ENCODE assay signal across 1 cellular context in the genomic region with DNA sequence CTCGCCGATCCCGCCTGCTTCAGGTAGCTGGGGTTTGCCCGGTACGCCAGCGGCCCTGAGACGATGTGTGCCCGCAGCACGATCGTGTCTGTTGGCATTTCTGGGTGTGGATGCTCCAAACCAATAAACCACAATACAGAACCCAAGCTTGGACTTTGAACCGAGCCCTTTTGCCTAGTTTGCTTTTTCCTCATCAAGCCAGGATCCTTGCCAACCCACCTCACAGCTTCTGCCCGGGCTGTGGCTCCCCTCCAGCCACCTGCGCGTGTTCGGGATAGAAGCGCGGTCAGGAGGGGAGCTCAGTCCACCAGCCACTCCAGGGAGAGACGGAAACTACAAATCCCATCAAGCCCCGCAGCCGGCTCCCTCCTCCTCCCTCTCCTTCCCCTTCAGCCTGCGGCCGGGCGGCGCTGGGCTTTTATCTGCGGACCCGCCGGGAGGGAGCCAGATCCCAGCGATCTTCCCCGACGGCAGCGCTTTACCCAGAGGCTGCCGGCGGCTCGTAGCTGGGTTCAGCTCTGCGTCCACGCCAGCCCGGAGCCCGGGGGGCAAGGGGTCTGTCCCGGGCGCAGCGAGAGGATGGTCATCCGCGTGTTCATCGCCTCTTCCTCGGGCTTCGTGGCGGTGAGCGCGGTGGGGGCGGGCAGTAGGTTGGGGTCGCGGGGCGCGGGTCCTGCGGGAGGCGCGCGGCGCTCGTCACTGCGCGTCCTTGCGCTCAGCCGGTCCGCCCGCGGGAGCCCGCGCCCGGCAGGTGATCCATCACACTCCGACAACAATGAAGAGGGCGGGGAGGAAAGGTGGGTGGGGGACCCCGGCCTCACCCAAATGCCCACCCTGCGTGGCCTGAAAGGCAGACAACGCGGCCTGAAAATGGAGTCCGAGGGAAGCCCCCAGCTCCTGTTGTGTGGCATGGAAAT.
TF ChIP-seq lines count a peak whose summit lies in the region.

Gene SH3BGRL2 (plus strand): TSS at position 447 of the 917 bp plus-strand sequence. CDS start 133 bp downstream, at position 580.

TF ChIP-seq in HepG2, 621 proteins besides CTCF, POLR2A, EP300 and RAD21 (continued from another document and continues in another):
- TF ChIP-seq, protein P1, sequence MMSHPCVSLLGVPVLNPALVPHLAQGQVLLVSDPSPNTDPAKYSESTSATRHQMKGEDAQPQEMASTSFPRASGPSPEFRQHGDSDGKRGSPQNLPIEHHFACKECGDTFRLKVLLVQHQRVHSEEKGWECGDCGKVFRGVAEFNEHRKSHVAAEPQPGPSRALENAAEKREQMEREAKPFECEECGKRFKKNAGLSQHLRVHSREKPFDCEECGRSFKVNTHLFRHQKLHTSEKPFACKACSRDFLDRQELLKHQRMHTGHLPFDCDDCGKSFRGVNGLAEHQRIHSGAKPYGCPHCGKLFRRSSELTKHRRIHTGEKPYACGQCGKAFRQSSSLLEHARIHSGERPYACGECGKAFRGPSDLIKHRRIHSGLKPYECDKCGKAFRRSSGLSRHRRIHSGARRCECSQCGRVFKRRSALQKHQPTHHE (CRISPR knock-in tag; IDR thresholded peaks at IDR 0.05; ENCODE audit: borderline replicate concordance) = peak; percentile 38; the same call in 1 of the 2 replicates
- TF ChIP-seq ZNF335 (CRISPR knock-in tag; IDR thresholded peaks at IDR 0.05) (no peak), ZNF550 (CRISPR knock-in tag; IDR thresholded peaks at IDR 0.05; ENCODE audit: borderline replicate concordance) (no peak), MZF1 (CRISPR knock-in tag; IDR thresholded peaks at IDR 0.05; ENCODE audit: borderline replicate concordance) (no peak), ZNF329 (CRISPR knock-in tag; IDR thresholded peaks at IDR 0.05; ENCODE audit: low read depth) (0 out of 2 replicates have a peak, but pooled peaks have one; percentile 54), FOSL2 (CRISPR knock-in tag; IDR thresholded peaks at IDR 0.05) (no peak), POGZ (CRISPR knock-in tag; IDR thresholded peaks at IDR 0.05) (no peak), FLYWCH1 (CRISPR knock-in tag; IDR thresholded peaks at IDR 0.05) (no peak), SIN3B (IDR thresholded peaks at IDR 0.05; ENCODE audit: low read length) (no peak), ZNF639 (CRISPR knock-in tag; conservative IDR thresholded peaks at IDR 0.05) (no peak), ZNF253 (CRISPR knock-in tag; IDR thresholded peaks at IDR 0.05; ENCODE audit: borderline replicate concordance) (no peak), MYC (CRISPR knock-in tag; IDR thresholded peaks at IDR 0.05; ENCODE audit: borderline replicate concordance) (peak; percentile 13; the same call in 1 of the 2 replicates), HOMEZ (CRISPR knock-in tag; IDR thresholded peaks at IDR 0.05; ENCODE audit: low read depth) (peak; percentile 41; the same call in 1 of the 2 replicates), CEBPG (CRISPR knock-in tag; IDR thresholded peaks at IDR 0.05) (no peak), ZNF761 (CRISPR knock-in tag; conservative IDR thresholded peaks at IDR 0.05) (peak; percentile 74; the same call in 1 of the 2 replicates), NFATC3 (CRISPR knock-in tag; IDR thresholded peaks at IDR 0.05) (no peak; the same call in 1 of the 2 replicates), ZNF83 (CRISPR knock-in tag; IDR thresholded peaks at IDR 0.05; ENCODE audit: borderline replicate concordance) (0 out of 2 replicates have a peak, but pooled peaks have one; percentile 34), ZNF354B (CRISPR knock-in tag; IDR thresholded peaks at IDR 0.05) (no peak), ZNF569 (CRISPR knock-in tag; IDR thresholded peaks at IDR 0.05; ENCODE audit: borderline replicate concordance) (no peak), FIP1L1 (IDR thresholded peaks at IDR 0.05; ENCODE audit: borderline replicate concordance, insufficient read depth, low read depth, low read length) (no peak), ZNF780A (CRISPR knock-in tag; IDR thresholded peaks at IDR 0.05) (no peak), ZNF687 (CRISPR knock-in tag; IDR thresholded peaks at IDR 0.05) (peak; percentile 89), SMARCE1 (IDR thresholded peaks at IDR 0.05; ENCODE audit: borderline replicate concordance) (no peak), ZNF547 (CRISPR knock-in tag; IDR thresholded peaks at IDR 0.05) (no peak), HINFP (CRISPR knock-in tag; IDR thresholded peaks at IDR 0.05; ENCODE audit: low read depth) (0 out of 2 replicates have a peak, but pooled peaks have one; percentile 60)
- TF ChIP-seq, protein P2, sequence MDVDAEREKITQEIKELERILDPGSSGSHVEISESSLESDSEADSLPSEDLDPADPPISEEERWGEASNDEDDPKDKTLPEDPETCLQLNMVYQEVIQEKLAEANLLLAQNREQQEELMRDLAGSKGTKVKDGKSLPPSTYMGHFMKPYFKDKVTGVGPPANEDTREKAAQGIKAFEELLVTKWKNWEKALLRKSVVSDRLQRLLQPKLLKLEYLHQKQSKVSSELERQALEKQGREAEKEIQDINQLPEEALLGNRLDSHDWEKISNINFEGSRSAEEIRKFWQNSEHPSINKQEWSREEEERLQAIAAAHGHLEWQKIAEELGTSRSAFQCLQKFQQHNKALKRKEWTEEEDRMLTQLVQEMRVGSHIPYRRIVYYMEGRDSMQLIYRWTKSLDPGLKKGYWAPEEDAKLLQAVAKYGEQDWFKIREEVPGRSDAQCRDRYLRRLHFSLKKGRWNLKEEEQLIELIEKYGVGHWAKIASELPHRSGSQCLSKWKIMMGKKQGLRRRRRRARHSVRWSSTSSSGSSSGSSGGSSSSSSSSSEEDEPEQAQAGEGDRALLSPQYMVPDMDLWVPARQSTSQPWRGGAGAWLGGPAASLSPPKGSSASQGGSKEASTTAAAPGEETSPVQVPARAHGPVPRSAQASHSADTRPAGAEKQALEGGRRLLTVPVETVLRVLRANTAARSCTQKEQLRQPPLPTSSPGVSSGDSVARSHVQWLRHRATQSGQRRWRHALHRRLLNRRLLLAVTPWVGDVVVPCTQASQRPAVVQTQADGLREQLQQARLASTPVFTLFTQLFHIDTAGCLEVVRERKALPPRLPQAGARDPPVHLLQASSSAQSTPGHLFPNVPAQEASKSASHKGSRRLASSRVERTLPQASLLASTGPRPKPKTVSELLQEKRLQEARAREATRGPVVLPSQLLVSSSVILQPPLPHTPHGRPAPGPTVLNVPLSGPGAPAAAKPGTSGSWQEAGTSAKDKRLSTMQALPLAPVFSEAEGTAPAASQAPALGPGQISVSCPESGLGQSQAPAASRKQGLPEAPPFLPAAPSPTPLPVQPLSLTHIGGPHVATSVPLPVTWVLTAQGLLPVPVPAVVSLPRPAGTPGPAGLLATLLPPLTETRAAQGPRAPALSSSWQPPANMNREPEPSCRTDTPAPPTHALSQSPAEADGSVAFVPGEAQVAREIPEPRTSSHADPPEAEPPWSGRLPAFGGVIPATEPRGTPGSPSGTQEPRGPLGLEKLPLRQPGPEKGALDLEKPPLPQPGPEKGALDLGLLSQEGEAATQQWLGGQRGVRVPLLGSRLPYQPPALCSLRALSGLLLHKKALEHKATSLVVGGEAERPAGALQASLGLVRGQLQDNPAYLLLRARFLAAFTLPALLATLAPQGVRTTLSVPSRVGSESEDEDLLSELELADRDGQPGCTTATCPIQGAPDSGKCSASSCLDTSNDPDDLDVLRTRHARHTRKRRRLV (CRISPR knock-in tag; IDR thresholded peaks at IDR 0.05) = no peak
- TF ChIP-seq, protein P3, sequence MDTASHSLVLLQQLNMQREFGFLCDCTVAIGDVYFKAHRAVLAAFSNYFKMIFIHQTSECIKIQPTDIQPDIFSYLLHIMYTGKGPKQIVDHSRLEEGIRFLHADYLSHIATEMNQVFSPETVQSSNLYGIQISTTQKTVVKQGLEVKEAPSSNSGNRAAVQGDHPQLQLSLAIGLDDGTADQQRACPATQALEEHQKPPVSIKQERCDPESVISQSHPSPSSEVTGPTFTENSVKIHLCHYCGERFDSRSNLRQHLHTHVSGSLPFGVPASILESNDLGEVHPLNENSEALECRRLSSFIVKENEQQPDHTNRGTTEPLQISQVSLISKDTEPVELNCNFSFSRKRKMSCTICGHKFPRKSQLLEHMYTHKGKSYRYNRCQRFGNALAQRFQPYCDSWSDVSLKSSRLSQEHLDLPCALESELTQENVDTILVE (CRISPR knock-in tag; IDR thresholded peaks at IDR 0.05) = no peak; the same call in 1 of the 2 replicates
- TF ChIP-seq, protein P4, sequence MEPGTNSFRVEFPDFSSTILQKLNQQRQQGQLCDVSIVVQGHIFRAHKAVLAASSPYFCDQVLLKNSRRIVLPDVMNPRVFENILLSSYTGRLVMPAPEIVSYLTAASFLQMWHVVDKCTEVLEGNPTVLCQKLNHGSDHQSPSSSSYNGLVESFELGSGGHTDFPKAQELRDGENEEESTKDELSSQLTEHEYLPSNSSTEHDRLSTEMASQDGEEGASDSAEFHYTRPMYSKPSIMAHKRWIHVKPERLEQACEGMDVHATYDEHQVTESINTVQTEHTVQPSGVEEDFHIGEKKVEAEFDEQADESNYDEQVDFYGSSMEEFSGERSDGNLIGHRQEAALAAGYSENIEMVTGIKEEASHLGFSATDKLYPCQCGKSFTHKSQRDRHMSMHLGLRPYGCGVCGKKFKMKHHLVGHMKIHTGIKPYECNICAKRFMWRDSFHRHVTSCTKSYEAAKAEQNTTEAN (CRISPR knock-in tag; conservative IDR thresholded peaks at IDR 0.05) = no peak
